22 cellular contexts compared by ENCODE assay signal in the genomic region with DNA sequence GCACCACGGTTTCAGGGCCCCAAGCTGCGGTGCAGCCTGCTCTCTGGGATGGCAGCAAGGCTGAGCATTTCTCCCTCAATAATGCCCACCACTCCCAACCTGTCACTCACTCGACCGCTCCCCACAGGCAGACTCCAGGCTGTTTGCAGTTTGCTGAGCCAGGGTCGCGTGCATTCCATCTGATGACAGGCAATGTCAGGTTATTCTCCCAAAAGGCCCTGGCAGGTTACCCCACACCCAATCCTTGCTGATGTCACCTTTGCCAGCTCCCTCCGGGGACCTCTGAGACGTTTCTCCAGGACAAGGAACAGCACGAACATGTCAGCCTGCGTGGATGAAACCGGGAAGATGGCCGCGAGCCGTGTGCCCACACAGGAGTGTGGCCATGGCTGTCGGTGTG.
"Had no signal": no experiment of that assay in that cellular context is flagged by ENCODE, and none has a peak within 500 bp of the region (broad histone marks: within the 10 kb centered on the region; RNA-seq: fewer than 3 reads in every experiment).

No MANE protein-coding gene starts in this region.

- H3K4me1 Mint-ChIP-seq: immature natural killer cell had no signal

- H3K4me3 Mint-ChIP-seq: activated naive CD4-positive, alpha-beta T cell treated with anti-CD3 and anti-CD28 coated beads for 36 hours; activated T-cell treated with anti-CD3 and anti-CD28 coated beads, Interleukin-2, amount 50 U/mL, for 4 hours; endodermal cell; immature natural killer cell; stimulated activated naive CD8-positive, alpha-beta T cell treated with anti-CD3 and anti-CD28 coated beads, Interleukin-15, Interleukin-2, amounts not matched to agents 100 ng/mL and 50 ng/mL, for 24 hours; T-helper 17 cell had no signal

- H3K36me3 ChIP-seq: gastroesophageal sphincter, heart left ventricle, lower lobe of right lung, spleen, thyroid gland had no signal

- ATAC-seq: activated T-cell treated with anti-CD3 and anti-CD28 coated beads, Interleukin-2, amount 50 U/mL, for 4 hours; gastroesophageal sphincter; lower lobe of right lung; naive thymus-derived CD8-positive, alpha-beta T cell; T-helper 17 cell had no signal

- H3K36me3 Mint-ChIP-seq: immature natural killer cell; naive thymus-derived CD8-positive, alpha-beta T cell had no signal

- DNase-seq: activated CD4-positive, alpha-beta T cell treated with anti-CD3 and anti-CD28 coated beads for 4 hours; activated CD4-positive, alpha-beta T cell treated with anti-CD3 and anti-CD28 coated beads, Interleukin-2, amount 50 U/mL, for 48 hours; activated CD4-positive, CD25-positive, alpha-beta regulatory T cell; activated CD8-positive, alpha-beta memory T cell treated with anti-CD3 and anti-CD28 coated beads, Interleukin-2, amount 50 U/mL, for 48 hours; activated naive CD4-positive, alpha-beta T cell treated with anti-CD3 and anti-CD28 coated beads for 36 hours; activated T-cell treated with anti-CD3 and anti-CD28 coated beads, Interleukin-2, amount 50 U/mL, for 4 hours; amygdala; cortex of kidney; immature natural killer cell; lower lobe of right lung; naive thymus-derived CD8-positive, alpha-beta T cell; occipital lobe; spleen; stimulated activated CD4-positive, alpha-beta T cell treated with anti-CD3 and anti-CD28 coated beads, Interleukin-4, amount 100 ng/mL, for 1 hour; substantia nigra; SW 1271; T-helper 17 cell; thyroid gland had no signal

- H3K9me3 Mint-ChIP-seq: activated naive CD4-positive, alpha-beta T cell treated with anti-CD3 and anti-CD28 coated beads for 36 hours; activated T-cell treated with anti-CD3 and anti-CD28 coated beads, Interleukin-2, amount 50 U/mL, for 4 hours; endodermal cell; immature natural killer cell; naive thymus-derived CD8-positive, alpha-beta T cell; stimulated activated naive CD8-positive, alpha-beta T cell treated with anti-CD3 and anti-CD28 coated beads, Interleukin-15, Interleukin-2, amounts not matched to agents 100 ng/mL and 50 ng/mL, for 24 hours had no signal

- H3K27me3 ChIP-seq: thyroid gland had no signal

- H3K27ac Mint-ChIP-seq: activated naive CD4-positive, alpha-beta T cell treated with anti-CD3 and anti-CD28 coated beads for 36 hours; endodermal cell; immature natural killer cell; stimulated activated naive CD8-positive, alpha-beta T cell treated with anti-CD3 and anti-CD28 coated beads, Interleukin-15, Interleukin-2, amounts not matched to agents 100 ng/mL and 50 ng/mL, for 24 hours had no signal

- H3K27ac ChIP-seq: gastroesophageal sphincter, heart left ventricle, lower lobe of right lung, spleen, thyroid gland had no signal

- H3K4me3 ChIP-seq: gastroesophageal sphincter, heart left ventricle, lower lobe of right lung, spleen, thyroid gland had no signal

- H3K9me3 ChIP-seq: gastroesophageal sphincter, heart left ventricle, lower lobe of right lung, spleen, thyroid gland had no signal

- H3K4me1 ChIP-seq: gastroesophageal sphincter, thyroid gland had no signal
